8 cellular contexts compared by ENCODE assay signal in genomic region chr11:114159802-114160588, GRCh38.
DNase-seq lines count a peak whose midpoint lies in the region; TF ChIP-seq lines count a peak whose summit lies in the region.

No MANE protein-coding gene starts in this region.

- intact Hi-C loops in A673 (cut with micrococcal nuclease; ENCODE audit: unreplicated experiment) = no loop called here

- H3K9me3 ChIP-seq in A673 (ENCODE audit: low read depth, low read length, poor library complexity, severe bottlenecking) = no peaks in the 10 kb centered on the region

- no peaks in the 10 kb centered on the region for H3K27me3 ChIP-seq in A673 (replicated peaks; ENCODE audit: insufficient read depth, low read depth, low read length, poor library complexity)

- H3K36me3 Mint-ChIP-seq in neural crest cell (ENCODE audit: low read depth) = peaks cover 2% of the 10 kb centered on the region

- no peaks in the 10 kb centered on the region for H3K27me3 Mint-ChIP-seq in neural crest cell (ENCODE audit: low read depth)

- H3K4me3 Mint-ChIP-seq in neural crest cell = peak overlapping the region; percentile 51

- H3K4me1 ChIP-seq in A673 (ENCODE audit: insufficient read depth, low read length, poor library complexity, severe bottlenecking) = peaks cover 63% of the 10 kb centered on the region

- H3K9me3 Mint-ChIP-seq in neural crest cell = no peaks in the 10 kb centered on the region

- POLR2A ChIA-PET in A673 (lab: Charles Lee; ENCODE audit: low non-redundant PET) = no interaction called here

- no peaks in the 10 kb centered on the region for H3K36me3 ChIP-seq in A673 (ENCODE audit: insufficient read depth, low read length, poor library complexity, severe bottlenecking)

- TF ChIP-seq CTCF in A673 (conservative IDR thresholded peaks at IDR 0.05; ENCODE audit: low read depth, low read length) (0 out of 2 replicates have a peak, but pooled peaks have one; percentile 18), GM20000 (IDR thresholded peaks at IDR 0.05; ENCODE audit: extremely low read depth, missing control alignments) (no peak), fibroblast of pulmonary artery (IDR thresholded peaks at IDR 0.05; ENCODE audit: low read length, missing control alignments) (no peak), neural crest cell (conservative IDR thresholded peaks at IDR 0.05) (no peak)

- H3K27ac Mint-ChIP-seq in neural crest cell (ENCODE audit: unreplicated experiment) = no peak overlapping the region

- H3K4me3 ChIP-seq in A673 (ENCODE audit: low read depth, low read length, poor library complexity, severe bottlenecking) = no peak overlapping the region
- H3K4me3 ChIP-seq in fibroblast of pulmonary artery (replicated peaks; ENCODE audit: low read depth, low read length) = peak overlapping the region; percentile 39

- no TSS peak for BruUV-seq in A673 (replicated peaks; lab: Mats Ljungman, UMichigan)

- DNase-seq in A673 (ENCODE audit: low spot score) (peak; percentile 95), GM20000 (ENCODE audit: low spot score) (peak; percentile 20), LoVo (ENCODE audit: low spot score) (peak; percentile 96), RPMI7951 (ENCODE audit: low read depth) (peak; percentile 95), fibroblast of pulmonary artery (ENCODE audit: low read depth) (peak; percentile 99), neural crest cell (ENCODE audit: low read depth, low spot score) (peak; percentile 36)
- peak; percentile 97 for DNase-seq in activated effector memory CD4-positive, alpha-beta T cell treated with Interleukin-2 at 50 U/mL for 16 hours
- peak; percentile 84 for DNase-seq in stimulated activated naive CD4-positive, alpha-beta T cell treated with Interleukin-2 at 50 U/mL for 16 hours (lab: John Stamatoyannopoulos, UW)

- peaks cover 69% of the 10 kb centered on the region for H3K4me1 Mint-ChIP-seq in neural crest cell

- CTCF ChIA-PET in A673 (lab: Charles Lee) = no interaction called here

- H3K27ac ChIP-seq in A673 (ENCODE audit: low read depth, low read length, poor library complexity, severe bottlenecking) = peak overlapping the region; percentile 46

Comparison
In these comparisons a context has a peak if more than half of its experiments do, and no peak if none do; other contexts are left out.
1. DNase-seq: peak in every context shown above with its lines; median percentile 99 in fibroblast of pulmonary artery; 97 in activated effector memory CD4-positive, alpha-beta T cell treated with Interleukin-2 at 50 U/mL for 16 hours; 96 in LoVo; 95 in A673; 95 in RPMI7951; 84 in stimulated activated naive CD4-positive, alpha-beta T cell treated with Interleukin-2 at 50 U/mL for 16 hours; 36 in neural crest cell; 20 in GM20000.